Comparison of ENCODE assay signal across 1 cellular context in genomic region chr7:94296886-94297285, GRCh38.
TF ChIP-seq lines count a peak whose summit lies in the region.

No MANE protein-coding gene starts in this region.

TF ChIP-seq in SK-N-SH, 30 proteins besides CTCF, POLR2A, EP300 and RAD21 (continued from another document):
- TF ChIP-seq PBX3 (IDR thresholded peaks at IDR 0.05) (no peak), ELF1 (IDR thresholded peaks at IDR 0.05) (no peak)
